ENCODE assay signal across 8 cellular contexts in genomic region chr15:74988007-74988800, GRCh38. TPM values are rescaled to one million over a fixed set of nuclear protein-coding genes. Genes with fewer than 3 reads are reported as not detected.
DNase-seq lines count a peak whose midpoint lies in the region; ATAC-seq and TF ChIP-seq lines count a peak whose summit lies in the region.

No MANE protein-coding gene starts in this region.

- POLR2A ChIA-PET in OCI-LY7 (lab: Charles Lee): interaction anchor here (0.6 to 0.7 kb wide), 2 partner anchors 76 to 108 kb away, joined by 3 to 4 read pairs; no protein-coding TSS in a partner anchor

- H3K27me3 Mint-ChIP-seq in Calu3 (ENCODE audit: unreplicated experiment) (peaks cover 58% of the 10 kb centered on the region), HFFc6 (ENCODE audit: insufficient read depth) (peaks cover 17% of the 10 kb centered on the region)

- no peaks in the 10 kb centered on the region for H3K9me3 Mint-ChIP-seq in Calu3 (ENCODE audit: low read depth, unreplicated experiment)
- no peaks in the 10 kb centered on the region for H3K9me3 Mint-ChIP-seq in HFFc6

- no peak overlapping the region for H3K27ac ChIP-seq in OCI-LY7 (ENCODE audit: low read depth, low read length, poor library complexity, severe bottlenecking)

- intact Hi-C loops in Calu3 (cut with micrococcal nuclease; ENCODE audit: unreplicated experiment): no loop called here
- intact Hi-C loops in OCI-LY7 (cut with micrococcal nuclease; ENCODE audit: unreplicated experiment): no loop called here
- intact Hi-C loops in mucosa of descending colon (cut with DNase I, micrococcal nuclease): no loop called here
- intact Hi-C loops in sciatic nerve (cut with DNase I): no loop called here

- DNase-seq in Calu3: peak; percentile 80
- DNase-seq in HFFc6: peak; percentile 12
- DNase-seq in OCI-LY7 (ENCODE audit: low spot score): peak; percentile 66
- DNase-seq in amniotic epithelial cell (ENCODE audit: low read depth): peak; percentile 60
- DNase-seq in mucosa of descending colon: peak in 2 of 3 donors; percentile 66 to 69
- DNase-seq in sciatic nerve (ENCODE audit: low spot score): no peak

- H3K9me2 ChIP-seq in OCI-LY7 (ENCODE audit: insufficient read depth, low read length): no peaks in the 10 kb centered on the region

- H3K4me1 Mint-ChIP-seq in Calu3 (ENCODE audit: low read depth, unreplicated experiment) (peaks cover 15% of the 10 kb centered on the region), HFFc6 (ENCODE audit: low read depth) (peaks cover 15% of the 10 kb centered on the region)

- no peaks in the 10 kb centered on the region for H3K36me3 Mint-ChIP-seq in Calu3 (ENCODE audit: insufficient read depth, unreplicated experiment)
- no peaks in the 10 kb centered on the region for H3K36me3 Mint-ChIP-seq in HFFc6 (ENCODE audit: low read depth)

- H3K9me3 ChIP-seq in OCI-LY7 (ENCODE audit: low read length) (no peaks in the 10 kb centered on the region), mucosa of descending colon (no peaks in the 10 kb centered on the region)

- H3K4me3 Mint-ChIP-seq in Calu3 (ENCODE audit: low read depth, unreplicated experiment) (no peak overlapping the region), HFFc6 (no peak overlapping the region)

- TF ChIP-seq CTCF in Calu3 (IDR thresholded peaks at IDR 0.05; ENCODE audit: unreplicated experiment): peak; percentile 57
- TF ChIP-seq CTCF in HFFc6 (IDR thresholded peaks at IDR 0.05): peak; percentile 67
- TF ChIP-seq CTCF in OCI-LY7 (conservative IDR thresholded peaks at IDR 0.05; ENCODE audit: low read length): peak; percentile 83
- TF ChIP-seq CTCF in mucosa of descending colon (IDR thresholded peaks at IDR 0.05): peak; percentile 47

- H3K27ac Mint-ChIP-seq in Calu3 (ENCODE audit: unreplicated experiment) (no peak overlapping the region), HFFc6 (no peak overlapping the region)

- no peak overlapping the region for H2AFZ ChIP-seq in OCI-LY7 (ENCODE audit: low read length)

- H4K20me1 ChIP-seq in OCI-LY7 (ENCODE audit: insufficient read depth, low read length): no peaks in the 10 kb centered on the region

- BruUV-seq in Calu3 (replicated peaks; lab: Mats Ljungman, UMichigan) (no TSS peak), OCI-LY7 (replicated peaks; lab: Mats Ljungman, UMichigan) (no TSS peak)

- H3K4me1 ChIP-seq in OCI-LY7 (ENCODE audit: insufficient read depth, low read length, poor library complexity, severe bottlenecking) (peaks cover 10% of the 10 kb centered on the region), mucosa of descending colon (ENCODE audit: low read depth) (peaks cover 3% of the 10 kb centered on the region)

- H3K4me2 ChIP-seq in OCI-LY7 (ENCODE audit: low read length): no peak overlapping the region

- no peaks in the 10 kb centered on the region for H3K79me2 ChIP-seq in OCI-LY7 (ENCODE audit: insufficient read depth, low read depth, low read length)

- H3K36me3 ChIP-seq in OCI-LY7 (ENCODE audit: insufficient read depth, low read length) (no peaks in the 10 kb centered on the region), mucosa of descending colon (ENCODE audit: low read depth) (no peaks in the 10 kb centered on the region)

- CTCF ChIA-PET in Calu3 (lab: Charles Lee): interaction anchor here (0.6 to 1.8 kb wide), 6 partner anchors 31 to 641 kb away, joined by 3 to 12 read pairs (median 6); partner anchors contain the start of gene RPP25
- CTCF ChIA-PET in OCI-LY7 (lab: Charles Lee; ENCODE audit: unreplicated experiment): interaction anchor here (1.1 kb wide), 1 partner anchor 38 kb away, joined by 3 read pairs; no protein-coding TSS in a partner anchor

- H3K4me3 ChIP-seq in OCI-LY7 (ENCODE audit: low read depth, low read length, poor library complexity, severe bottlenecking) (no peak overlapping the region), mucosa of descending colon (no peak overlapping the region)

- ATAC-seq in mucosa of descending colon (peak; percentile 81), sciatic nerve (no peak), GM19455 (IDR thresholded peaks at IDR 0.05; ENCODE audit: unreplicated experiment) (no peak), HG03039 (IDR thresholded peaks at IDR 0.05; ENCODE audit: unreplicated experiment) (no peak)

RNA-seq across cellular contexts. Expression of gene SCAMP5, which starts 7.2 kb away (rescaled TPM):
- total RNA-seq in Calu3 (2022) (10.7 and 13.6 TPM in 2 replicates), OCI-LY7 (2022) (43.7 and 51.6 TPM in 2 replicates), mucosa of descending colon (10 to 100 TPM in 1 of 3 donors, 1 to 10 TPM in 2; 7.3 to 10.8 (median 7.4) TPM), sciatic nerve (7.6 TPM)
- total RNA-seq in HFFc6 (2021; fragmentation: NEBNext Ultra II Directional; extraction: Animal tissue kit (Norgen Biotek cat#: 25700)): 10 to 100 TPM in 2 of 6 experiments, 1 to 10 TPM in 4; 6.4 to 11.2 (median 6.9) TPM
- total RNA-seq in OCI-LY7 (2014; rRNA removed; shearing (Covaris generic)): 18.6 and 29.4 TPM in 2 replicates

RNA-seq across cellular contexts. Expression of gene RPP25, which starts 31.6 kb away (rescaled TPM):
- total RNA-seq in Calu3 (2022): 14.9 and 19.2 TPM in 2 replicates
- 1 to 10 TPM in 5 of 6 experiments, under 1 TPM in 1; 0.76 to 1.7 (median 1.5) TPM for total RNA-seq in HFFc6 (2021; fragmentation: NEBNext Ultra II Directional; extraction: Animal tissue kit (Norgen Biotek cat#: 25700))
- 2.6 and 3.0 TPM in 2 replicates for total RNA-seq in OCI-LY7 (2014; rRNA removed; shearing (Covaris generic))
- 1.8 and 2.2 TPM in 2 replicates for total RNA-seq in OCI-LY7 (2022)
- 10 to 100 TPM in 2 of 3 donors, 1 to 10 TPM in 1; 8.9 to 13.6 (median 12.3) TPM for total RNA-seq in mucosa of descending colon
- total RNA-seq in sciatic nerve: 6.0 TPM

RNA-seq across cellular contexts. Expression of gene PPCDC, which starts 35.2 kb away (rescaled TPM):
- total RNA-seq in Calu3 (2022) (23.4 and 24.4 TPM in 2 replicates), OCI-LY7 (2022) (40.3 and 48.3 TPM in 2 replicates), mucosa of descending colon (10 to 100 TPM; 12.4 to 18.9 (median 18.2) TPM), sciatic nerve (20.4 TPM)
- 10 to 100 TPM in 5 of 6 experiments, 1 to 10 TPM in 1; 9.8 to 12.3 (median 11.2) TPM for total RNA-seq in HFFc6 (2021; fragmentation: NEBNext Ultra II Directional; extraction: Animal tissue kit (Norgen Biotek cat#: 25700))
- 32.0 and 44.3 TPM in 2 replicates for total RNA-seq in OCI-LY7 (2014; rRNA removed; shearing (Covaris generic))

RNA-seq across cellular contexts. Expression of gene COX5A, which starts 50.3 kb away (rescaled TPM):
- total RNA-seq in Calu3 (2022) (272 and 280 TPM in 2 replicates), OCI-LY7 (2022) (364 and 391 TPM in 2 replicates), mucosa of descending colon (100 to 1,000 TPM; 312 to 673 (median 597) TPM), sciatic nerve (66.3 TPM)
- total RNA-seq in HFFc6 (2021; fragmentation: NEBNext Ultra II Directional; extraction: Animal tissue kit (Norgen Biotek cat#: 25700)): 100 to 1,000 TPM; 181 to 189 (median 186) TPM
- 87.2 and 168 TPM in 2 replicates for total RNA-seq in OCI-LY7 (2014; rRNA removed; shearing (Covaris generic))
